Comparison of ENCODE assay signal across 26 cellular contexts in genomic region chr10:93622942-93623341, GRCh38. TPM values are rescaled to one million over a fixed set of nuclear protein-coding genes. Genes with fewer than 3 reads are reported as not detected.
DNase-seq lines count a peak whose midpoint lies in the region; ATAC-seq, FAIRE-seq and TF ChIP-seq lines count a peak whose summit lies in the region.
"Had no signal": no experiment of that assay in that cellular context is flagged by ENCODE, and none has a peak within 500 bp of the region (broad histone marks: within the 10 kb centered on the region; RNA-seq: fewer than 3 reads in every experiment).

No MANE protein-coding gene starts in this region.

- ATAC-seq in GM21390 (IDR thresholded peaks at IDR 0.05; ENCODE audit: unreplicated experiment): peak; percentile 70
- ATAC-seq in HG02885 (IDR thresholded peaks at IDR 0.05; ENCODE audit: poor library complexity, unreplicated experiment): peak; percentile 61
- no peak for ATAC-seq in HG03097 (IDR thresholded peaks at IDR 0.05; ENCODE audit: low FRiP score, unreplicated experiment)
- ATAC-seq: HepG2, SK-N-SH treated with all-trans-retinoic acid at 6 μM for 48 hours had no signal

- no peaks in the 10 kb centered on the region for H3K9me3 ChIP-seq in small intestine (ENCODE audit: control insufficient read depth, low read depth)
- H3K9me3 ChIP-seq: Caco-2 had no signal

- H3K4me3 ChIP-seq in small intestine (ENCODE audit: low read depth in 1 of 2, low read length in 2 of 2): no peak overlapping the region

- FAIRE-seq in GM12891 (lab: Jason Lieb, UNC) (peak; percentile 38), small intestine (lab: Jason Lieb, UNC) (no peak)
- FAIRE-seq: GM19239, H54, HepG2 had no signal

- DNase-seq in GM12891 (ENCODE audit: insufficient read length, low spot score): no peak
- DNase-seq in effector CD8-positive, alpha-beta T cell (lab: John Stamatoyannopoulos, UW): no peak
- no peak for DNase-seq in small intestine
- DNase-seq in SK-N-DZ (ENCODE audit: low spot score): no peak
- DNase-seq: C1 segment of cervical spinal cord; Caco-2; CD4-positive, alpha-beta memory T cell; DMS79 treated with DMSO at 0.1 percent for 48 hours; GF-D8; Karpas-422; NCI-H1092 treated with DMSO at 0.1 percent for 48 hours; NCI-H1436; NCI-H187; NCI-H2081 treated with DMSO at 0.1 percent for 48 hours; NCI-H2171; NCI-H226; NCI-H510A; NCI-H69; T-helper 2 cell had no signal

- no peaks in the 10 kb centered on the region for H3K36me3 ChIP-seq in small intestine (ENCODE audit: control insufficient read depth in 2 of 2, insufficient read depth in 2 of 2, low read length in 2 of 2)

- H3K4me1 ChIP-seq in small intestine (ENCODE audit: control insufficient read depth in 2 of 2, insufficient read depth in 1 of 2, low read depth in 1 of 2, low read length in 1 of 2): no peaks in the 10 kb centered on the region
- H3K4me1 ChIP-seq: Caco-2 had no signal

- no peak for TF ChIP-seq POLR2A in GM12891 (IDR thresholded peaks at IDR 0.05; ENCODE audit: low read depth, low read length)

- 86 to 97% (median 92%) methylated on average over 1 of the region's 1 CpG for WGBS in small intestine, 3 donors

- H3K27ac ChIP-seq in small intestine (ENCODE audit: low read depth in 1 of 2, low read length in 1 of 2): no peak overlapping the region

- H3K27me3 ChIP-seq in small intestine (ENCODE audit: control insufficient read depth in 2 of 2, insufficient read depth in 2 of 2, low read length in 2 of 2): peaks cover 0 to 3% of the 10 kb centered on the region in 2 donors

TF ChIP-seq in GM12891, 5 proteins besides CTCF, POLR2A, EP300 and RAD21:
- TF ChIP-seq PAX5 (IDR thresholded peaks at IDR 0.05; ENCODE audit: insufficient read depth, low read length, severe bottlenecking) (no peak), SPI1 (IDR thresholded peaks at IDR 0.05; ENCODE audit: low read depth, low read length) (peak; percentile 65)

RNA-seq across cellular contexts. Expression of gene PDE6C, which starts 10.6 kb away (rescaled TPM):
- not detected for polyA plus RNA-seq in GM12891 (2012; ENCODE audit: low read depth, missing spikeins)
- not detected for polyA plus RNA-seq in small intestine
- not detected in 2 replicates for polyA plus RNA-seq in SK-N-DZ (2014; cell fraction: cytosol; rRNA removed)
- polyA plus RNA-seq in SK-N-DZ (2014; cell fraction: nucleus; rRNA removed): not detected in 2 replicates
- polyA plus RNA-seq: CD4-positive, alpha-beta memory T cell; HepG2 had no signal

RNA-seq across cellular contexts. Expression of gene RBP4, which starts 21.9 kb away (rescaled TPM):
- not detected for polyA plus RNA-seq in GM12891 (2012; ENCODE audit: low read depth, missing spikeins)
- 10 to 100 TPM in 1 of 3 donors, 1 to 10 TPM in 2; 1.6 to 26.0 (median 2.0) TPM for polyA plus RNA-seq in small intestine
- not detected in 2 replicates for polyA plus RNA-seq in SK-N-DZ (2014; cell fraction: cytosol; rRNA removed)
- polyA plus RNA-seq in SK-N-DZ (2014; cell fraction: nucleus; rRNA removed): 0.61 TPM in 1 of 2 replicates, not detected in the other
- polyA plus RNA-seq: CD4-positive, alpha-beta memory T cell had no signal

RNA-seq across cellular contexts. Expression of gene FFAR4, which starts 56.5 kb away (rescaled TPM):
- polyA plus RNA-seq in GM12891 (2012; ENCODE audit: low read depth, missing spikeins): not detected
- 1 to 10 TPM in 1 of 3 donors, under 1 TPM in 1, not detected in 1; 0.45 to 1.3 TPM for polyA plus RNA-seq in small intestine
- not detected in 2 replicates for polyA plus RNA-seq in SK-N-DZ (2014; cell fraction: cytosol; rRNA removed)
- polyA plus RNA-seq in SK-N-DZ (2014; cell fraction: nucleus; rRNA removed): not detected in 2 replicates
- polyA plus RNA-seq: CD4-positive, alpha-beta memory T cell had no signal
